In genomic region chr16:75130150-75130771, GRCh38 we compare ENCODE assay signal across 13 cellular contexts. TPM values are rescaled to one million over a fixed set of nuclear protein-coding genes. Genes with fewer than 3 reads are reported as not detected.
A peak's percentile ranks its signal among the peaks of the same experiment; 100 is the strongest.
DNase-seq lines count a peak whose midpoint lies in the region; ATAC-seq, FAIRE-seq and TF ChIP-seq lines count a peak whose summit lies in the region.
"Had no signal": no experiment of that assay in that cellular context is flagged by ENCODE, and none has a peak within 500 bp of the region (broad histone marks: within the 10 kb centered on the region; RNA-seq: fewer than 3 reads in every experiment).

No MANE protein-coding gene starts in this region.

- CTCF ChIA-PET in GM12878 (lab: Yijun Ruan, JAX), result interaction anchor here (1.3 kb wide), 1 partner anchor 267 kb away, joined by 4 read pairs; no protein-coding TSS in a partner anchor

- TF ChIP-seq CTCF in DND-41 (IDR thresholded peaks at IDR 0.05; ENCODE audit: borderline replicate concordance, extremely low read depth, low read length, poor library complexity, severe bottlenecking), result peak; percentile 24
- 0 out of 6 replicates have a peak, but pooled peaks of 1 of the 3 experiments have one; percentile 5 for TF ChIP-seq CTCF in GM12878 (IDR thresholded peaks at IDR 0.05 in 2 of 3, conservative IDR thresholded peaks at IDR 0.05 in 1 of 3; ENCODE audit: control insufficient read depth in 2 of 3, extremely low read depth in 1 of 3, insufficient read depth in 1 of 3, low read depth in 3 of 3, low read length in 3 of 3)
- TF ChIP-seq CTCF in liver (IDR thresholded peaks at IDR 0.05; ENCODE audit: low read depth, low read length, missing input control), result no peak

- no TSS peak for BruUV-seq in GM12878 (replicated peaks; lab: Mats Ljungman, UMichigan)

- in situ Hi-C loops in GM12878 (cut with MboI), result no loop called here

- H3K27me3 ChIP-seq in DND-41 (ENCODE audit: insufficient read depth, low read length, poor library complexity) (no peaks in the 10 kb centered on the region), GM12878 (replicated peaks in 1 of 2; ENCODE audit: control insufficient read depth in 2 of 2, insufficient read depth in 2 of 2, low read length in 1 of 2) (peaks cover 0 to 2% of the 10 kb centered on the region in 2 experiments; a peak in 1 of 4 replicates), liver (ENCODE audit: control insufficient read depth in 4 of 4, insufficient read depth in 4 of 4, low read length in 3 of 4) (no peaks in the 10 kb centered on the region)
- H3K27me3 ChIP-seq: suprapubic skin had no signal

- H3K9ac ChIP-seq in DND-41 (ENCODE audit: low read depth, low read length) (no peak overlapping the region), GM12878 (ENCODE audit: control insufficient read depth, insufficient read depth, low read length) (no peak overlapping the region), liver (ENCODE audit: low read depth in 1 of 2, low read length in 2 of 2) (no peak overlapping the region)

- TF ChIP-seq RAD21 in Ishikawa (IDR thresholded peaks at IDR 0.05; ENCODE audit: low read depth) (peak; percentile 70), GM12878 (IDR thresholded peaks at IDR 0.05; ENCODE audit: insufficient read depth, low read depth, low read length) (0 out of 2 replicates have a peak, but pooled peaks have one; percentile 18), liver (IDR thresholded peaks at IDR 0.05) (peak; percentile 55 to 57)

- TF ChIP-seq EP300 in Ishikawa (IDR thresholded peaks at IDR 0.05; ENCODE audit: borderline replicate concordance), result no peak
- TF ChIP-seq EP300 in GM12878 (IDR thresholded peaks at IDR 0.05; ENCODE audit: borderline replicate concordance in 1 of 2, control insufficient read depth in 1 of 2, low read depth in 2 of 2, low read length in 2 of 2), result no peak

- ATAC-seq in DND-41 (ENCODE audit: insufficient read depth, low read depth), result no peak
- ATAC-seq in GM12878, result no peak
- ATAC-seq: naive thymus-derived CD4-positive, alpha-beta T cell had no signal

- no peak overlapping the region for H2AFZ ChIP-seq in DND-41 (ENCODE audit: low read depth, low read length)
- H2AFZ ChIP-seq in GM12878 (ENCODE audit: control insufficient read depth, low read depth, low read length), result no peak overlapping the region

- intact Hi-C loops in GM12878 (cut with micrococcal nuclease; ENCODE audit: unreplicated experiment) (no loop called here), posterior vena cava (cut with DNase I) (no loop called here)

- H3K4me2 ChIP-seq in DND-41 (ENCODE audit: insufficient read depth, low read length) (no peak overlapping the region), GM12878 (ENCODE audit: control insufficient read depth, insufficient read depth) (no peak overlapping the region)

- no peak for TF ChIP-seq POLR2A in GM12878 (IDR thresholded peaks at IDR 0.05; ENCODE audit: low read depth, low read length)

- SMC1A ChIA-PET in GM12878 (lab: Charles Lee; ENCODE audit: uncharacterized antibody, unreplicated experiment), result interaction anchor here (0.7 to 1.3 kb wide), 2 partner anchors 12 to 43 kb away, joined by 3 to 4 read pairs; no protein-coding TSS in a partner anchor

- no peak for DNase-seq in DND-41
- no peak for DNase-seq in GM12878 (ENCODE audit: low read depth, low spot score)
- DNase-seq in posterior vena cava (ENCODE audit: low spot score), result no peak
- DNase-seq in SHP77 (lab: John Stamatoyannopoulos, UW), result no peak
- DNase-seq in stimulated activated CD4-positive, alpha-beta T cell treated with anti-CD3 and anti-CD28 coated beads, Interleukin-15, amount 100 ng/mL, for 24 hours, result no peak
- DNase-seq: activated CD4-positive, alpha-beta T cell treated with anti-CD3 and anti-CD28 coated beads for 48 hours; amniotic stem cell; COR-L47; kidney glomerular epithelial cell; naive thymus-derived CD4-positive, alpha-beta T cell had no signal

- WGBS in GM12878 (ENCODE audit: insufficient coverage, insufficient replicate concordance, low lambda C conversion rate, missing lambda C conversion rate), result 64% methylated on average over 9 of the region's 9 CpGs
- WGBS in liver, result 86% methylated on average over 9 of the region's 9 CpGs

- H3K4me1 ChIP-seq in DND-41 (ENCODE audit: insufficient read depth, low read length) (peaks cover 6% of the 10 kb centered on the region; the same call in 1 of the 2 replicates), GM12878 (ENCODE audit: control insufficient read depth, insufficient read depth, low read length) (no peaks in the 10 kb centered on the region), liver (ENCODE audit: control insufficient read depth in 4 of 4, insufficient read depth in 4 of 4, low read length in 3 of 4) (peaks cover 0 to 8% (median 3%) of the 10 kb centered on the region in 4 donors)
- H3K4me1 ChIP-seq: suprapubic skin had no signal

- H3K9me3 ChIP-seq in DND-41 (ENCODE audit: insufficient read depth, low read length, severe bottlenecking) (peaks cover 13% of the 10 kb centered on the region), GM12878 (replicated peaks; ENCODE audit: control insufficient read depth, insufficient read depth, low read length) (no peaks in the 10 kb centered on the region; the same call in 1 of the 3 replicates), liver (ENCODE audit: control insufficient read depth in 4 of 4, low read length in 3 of 4) (no peaks in the 10 kb centered on the region)
- H3K9me3 ChIP-seq: suprapubic skin had no signal

- POLR2A ChIA-PET in GM12878 (lab: Charles Lee), result no interaction called here

- RAD21 ChIA-PET in GM12878 (lab: Charles Lee; ENCODE audit: unreplicated experiment), result interaction anchor here (2.2 kb wide), 1 partner anchor 267 kb away, joined by 5 read pairs; no protein-coding TSS in a partner anchor

- H3K79me2 ChIP-seq in DND-41 (ENCODE audit: insufficient read depth, low read length) (no peaks in the 10 kb centered on the region), GM12878 (ENCODE audit: control insufficient read depth, insufficient read depth, low read length) (no peaks in the 10 kb centered on the region)

- no peaks in the 10 kb centered on the region for H4K20me1 ChIP-seq in DND-41 (ENCODE audit: insufficient read depth, low read length)
- H4K20me1 ChIP-seq in GM12878 (ENCODE audit: control insufficient read depth, insufficient read depth), result no peaks in the 10 kb centered on the region

- no peaks in the 10 kb centered on the region for H3K36me3 ChIP-seq in DND-41 (ENCODE audit: insufficient read depth, low read length)
- no peaks in the 10 kb centered on the region for H3K36me3 ChIP-seq in GM12878 (ENCODE audit: control insufficient read depth in 2 of 2, insufficient read depth in 2 of 2, low read length in 1 of 2)
- peaks cover 5 to 19% (median 8%) of the 10 kb centered on the region in 4 donors for H3K36me3 ChIP-seq in liver (ENCODE audit: control insufficient read depth in 4 of 4, insufficient read depth in 3 of 4, low read depth in 1 of 4, low read length in 3 of 4)
- H3K36me3 ChIP-seq: suprapubic skin had no signal

- H3K27ac ChIP-seq in DND-41 (ENCODE audit: low read length) (no peak overlapping the region), GM12878 (ENCODE audit: control insufficient read depth, insufficient read depth) (no peak overlapping the region), liver (ENCODE audit: low read depth in 1 of 2, low read length in 2 of 2) (no peak overlapping the region)
- H3K27ac ChIP-seq: suprapubic skin had no signal

- H3K4me3 ChIP-seq in DND-41 (ENCODE audit: low read depth in 1 of 2, low read length in 2 of 2), result no peak overlapping the region
- no peak overlapping the region for H3K4me3 ChIP-seq in GM12878
- H3K4me3 ChIP-seq in liver (ENCODE audit: low read depth in 1 of 3, low read length in 3 of 3), result no peak overlapping the region
- H3K4me3 ChIP-seq: suprapubic skin had no signal

- no peak for FAIRE-seq in GM12878 (lab: Jason Lieb, UNC)

TF ChIP-seq in liver, 16 proteins besides CTCF, POLR2A, EP300 and RAD21 (continues in another document):
- no peak for TF ChIP-seq HNF4G (IDR thresholded peaks at IDR 0.05)

RNA-seq across cellular contexts. Expression of gene LDHD, which starts 13.7 kb away (rescaled TPM):
- total RNA-seq in GM12878 (2013; cell fraction: nucleolus; rRNA removed), result not detected in 2 replicates
- total RNA-seq in GM12878 (2014; rRNA removed) (not detected in 2 replicates), GM12878 (2014; rRNA removed; fragmentation: Illumina TruSeq; extraction: Trizol) (not detected in 2 replicates), GM12878 (2021) (0.10 TPM in 1 of 2 replicates, not detected in the other), liver (10 to 100 TPM; 27.7 to 84.1 TPM), posterior vena cava (1 to 10 TPM in 1 of 2 donors, under 1 TPM in 1; 0.52 to 2.3 TPM)
- polyA plus RNA-seq in GM12878 (2011; ENCODE audit: low read depth), result not detected
- polyA plus RNA-seq in GM12878 (2011; rRNA removed) (not detected in 2 replicates), GM12878 (2014; fragmentation: Illumina TruSeq; extraction: Trizol) (not detected in 2 replicates), GM12878 (2014; fragmentation: Nextera tagmentation; extraction: Ambion mirVana) (not detected), GM12878 (2014; rRNA removed) (0.04 and 0.12 TPM in 2 replicates), GM12878 (2016; fragmentation: Nextera tagmentation; extraction: Ambion mirVana) (not detected), liver (10 to 100 TPM; 69.6 to 83.1 TPM)
- polyA plus RNA-seq in GM12878 (2011; cell fraction: cytosol; rRNA removed), result not detected in 2 replicates
- polyA plus RNA-seq in GM12878 (2011; cell fraction: nucleus; rRNA removed), result not detected in 2 replicates
- not detected in 2 replicates for polyA plus RNA-seq in GM12878 (2012)
- polyA minus RNA-seq in GM12878 (2011; rRNA and poly(A)+ RNA removed), result not detected in 2 replicates
- polyA minus RNA-seq in GM12878 (2011; cell fraction: cytosol; rRNA and poly(A)+ RNA removed), result not detected in 2 replicates
- polyA minus RNA-seq in GM12878 (2011; cell fraction: nucleus; rRNA and poly(A)+ RNA removed), result not detected in 2 replicates

RNA-seq across cellular contexts. Expression of gene ZFP1, which starts 18.1 kb away (rescaled TPM):
- total RNA-seq in GM12878 (2013; cell fraction: nucleolus; rRNA removed), result 17.0 and 17.3 TPM in 2 replicates
- total RNA-seq in GM12878 (2014; rRNA removed) (12.8 and 15.1 TPM in 2 replicates), GM12878 (2014; rRNA removed; fragmentation: Illumina TruSeq; extraction: Trizol) (15.3 and 15.5 TPM in 2 replicates), GM12878 (2021) (13.5 and 14.5 TPM in 2 replicates), liver (1 to 10 TPM; 8.1 to 8.5 TPM), posterior vena cava (10 to 100 TPM in 1 of 2 donors, 1 to 10 TPM in 1; 9.1 to 10.2 TPM)
- polyA plus RNA-seq in GM12878 (2011; ENCODE audit: low read depth), result 3.3 TPM
- polyA plus RNA-seq in GM12878 (2011; rRNA removed) (16.4 and 21.8 TPM in 2 replicates), GM12878 (2014; fragmentation: Illumina TruSeq; extraction: Trizol) (12.4 and 14.1 TPM in 2 replicates), GM12878 (2014; fragmentation: Nextera tagmentation; extraction: Ambion mirVana) (1 to 10 TPM; 3.5 to 3.6 TPM), GM12878 (2014; rRNA removed) (4.9 and 6.4 TPM in 2 replicates), GM12878 (2016; fragmentation: Nextera tagmentation; extraction: Ambion mirVana) (10 to 100 TPM; 14.9 to 17.6 TPM), liver (1 to 10 TPM; 3.8 to 4.0 TPM)
- polyA plus RNA-seq in GM12878 (2011; cell fraction: cytosol; rRNA removed), result 6.4 and 6.8 TPM in 2 replicates
- 4.7 and 5.4 TPM in 2 replicates for polyA plus RNA-seq in GM12878 (2011; cell fraction: nucleus; rRNA removed)
- 7.7 and 10.3 TPM in 2 replicates for polyA plus RNA-seq in GM12878 (2012)
- polyA minus RNA-seq in GM12878 (2011; rRNA and poly(A)+ RNA removed), result 12.1 and 13.2 TPM in 2 replicates
- polyA minus RNA-seq in GM12878 (2011; cell fraction: cytosol; rRNA and poly(A)+ RNA removed), result 9.6 and 10.6 TPM in 2 replicates
- polyA minus RNA-seq in GM12878 (2011; cell fraction: nucleus; rRNA and poly(A)+ RNA removed), result 3.2 and 4.0 TPM in 2 replicates

Comparison
In these comparisons a context has a peak if more than half of its experiments do, and no peak if none do; other contexts are left out.
1. RNA of gene LDHD, which starts 13.7 kb away (total RNA-seq): 27.7 to 84.1 TPM in liver; 0.52 to 2.3 TPM in posterior vena cava and 0.10 TPM in GM12878; every median in the first group is over 4 times any median in the second.